ENCODE assay signal across 1 cellular context in genomic region chr1:23732363-23733224, GRCh38.
TF ChIP-seq lines count a peak whose summit lies in the region.

No MANE protein-coding gene starts in this region.

TF ChIP-seq in HCT116, 20 proteins besides CTCF, POLR2A, EP300 and RAD21 (continued from another document):
- TF ChIP-seq ATF3 (IDR thresholded peaks at IDR 0.05), result no peak
- TF ChIP-seq SIN3A (IDR thresholded peaks at IDR 0.05; ENCODE audit: low read depth), result no peak
- TF ChIP-seq EZH2phosphoT487 (IDR thresholded peaks at IDR 0.05; ENCODE audit: borderline replicate concordance), result no peak
- no peak for TF ChIP-seq JUND (IDR thresholded peaks at IDR 0.05)
- TF ChIP-seq ZFX (IDR thresholded peaks at IDR 0.05), result no peak
- no peak for TF ChIP-seq EZH2 (IDR thresholded peaks at IDR 0.05)
- TF ChIP-seq POLR2AphosphoS5 (IDR thresholded peaks at IDR 0.05; ENCODE audit: low read depth, low read length), result no peak
- TF ChIP-seq FOSL1 (IDR thresholded peaks at IDR 0.05; ENCODE audit: low read depth), result no peak
- TF ChIP-seq ZBTB33 (IDR thresholded peaks at IDR 0.05; ENCODE audit: extremely low read depth, insufficient replicate concordance, low read length), result no peak
